8 cellular contexts compared by ENCODE assay signal in the genomic region with DNA sequence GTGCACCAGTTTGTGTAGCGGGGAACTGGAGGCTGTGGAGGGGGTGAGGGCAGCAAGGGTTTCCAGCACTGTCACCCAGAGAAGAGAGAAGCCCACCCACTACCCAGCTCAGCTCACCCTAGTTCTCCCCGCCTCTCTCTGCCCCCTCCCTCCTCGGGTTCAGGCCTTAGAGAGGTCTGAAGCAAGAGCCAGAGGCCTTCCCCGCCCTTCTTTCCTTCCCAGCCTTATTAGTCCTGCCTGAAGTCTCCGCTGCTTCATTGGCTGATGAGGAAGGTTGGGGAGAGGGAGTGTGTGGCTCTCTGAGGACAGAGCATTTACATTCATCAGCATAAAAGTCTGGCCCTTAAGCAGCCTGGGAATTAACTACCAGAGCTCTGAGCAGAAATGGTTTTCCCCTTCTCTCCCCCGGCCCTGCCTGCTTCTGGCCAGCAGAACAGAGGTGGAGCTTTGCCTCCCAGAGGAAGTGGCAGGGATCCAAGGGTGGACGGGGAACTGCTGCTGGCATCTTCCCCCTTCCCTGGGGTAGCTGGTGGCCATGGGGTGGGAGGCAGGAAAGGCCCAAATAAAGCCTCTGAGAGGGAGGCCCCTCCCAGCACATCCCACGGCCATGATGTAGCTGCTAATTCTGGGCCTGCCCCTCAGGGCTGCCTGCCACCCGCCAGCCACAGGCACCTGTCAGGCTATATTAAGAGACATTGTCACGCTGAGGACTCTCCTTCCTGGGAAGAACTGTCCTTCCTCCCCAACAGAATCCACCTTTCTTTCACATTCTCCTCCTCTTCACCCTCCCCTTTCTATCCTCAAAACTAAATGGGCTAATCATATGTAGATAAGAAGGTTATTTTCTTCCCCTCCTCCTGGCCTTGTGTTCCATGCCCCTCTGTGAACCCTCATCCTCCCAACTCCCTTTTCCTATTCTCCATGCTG. TPM values are rescaled to one million over a fixed set of nuclear protein-coding genes. Genes with fewer than 3 reads are reported as not detected.
A peak's percentile ranks its signal among the peaks of the same experiment; 100 is the strongest.
DNase-seq lines count a peak whose midpoint lies in the region; ATAC-seq and TF ChIP-seq lines count a peak whose summit lies in the region.

No MANE protein-coding gene starts in this region.

- no peaks in the 10 kb centered on the region for H3K79me2 ChIP-seq in Karpas-422 (ENCODE audit: low read length)

- peaks cover 9% of the 10 kb centered on the region; the same call in 1 of the 2 replicates for H4K20me1 ChIP-seq in Karpas-422 (ENCODE audit: insufficient read depth, low read depth, low read length)

- no peak for TF ChIP-seq CTCF in CD14-positive monocyte (IDR thresholded peaks at IDR 0.05)
- TF ChIP-seq CTCF in dorsolateral prefrontal cortex (IDR thresholded peaks at IDR 0.05 in 54 of 56, conservative IDR thresholded peaks at IDR 0.05 in 2 of 56; ENCODE audit: low read depth in 1 of 56, partially characterized antibody in 56 of 56), result no peak
- no peak for TF ChIP-seq CTCF in mesothelial cell of epicardium (IDR thresholded peaks at IDR 0.05; ENCODE audit: unreplicated experiment)

- H3K4me1 Mint-ChIP-seq in CD14-positive monocyte, result peaks cover 29% of the 10 kb centered on the region
- peaks cover 44% of the 10 kb centered on the region for H3K4me1 Mint-ChIP-seq in mesothelial cell of epicardium

- H3K27ac ChIP-seq in dorsolateral prefrontal cortex (peak overlapping the region; percentile 3 to 96 (median 82)), aorta (ENCODE audit: low read depth in 1 of 2, low read length in 2 of 2) (peak overlapping the region; percentile 99), Karpas-422 (ENCODE audit: low read length) (no peak overlapping the region)

- H3K9me3 Mint-ChIP-seq in CD14-positive monocyte (peaks cover 0 to 2% (median 0%) of the 10 kb centered on the region in 7 donors), mesothelial cell of epicardium (no peaks in the 10 kb centered on the region)

- H3K9me2 ChIP-seq in Karpas-422 (replicated peaks; ENCODE audit: insufficient read depth, low read length), result no peaks in the 10 kb centered on the region

- peaks cover 4 to 12% of the 10 kb centered on the region in 2 donors for H3K36me3 ChIP-seq in aorta (ENCODE audit: control insufficient read depth in 1 of 2, insufficient read depth in 2 of 2, low read length in 1 of 2)
- no peaks in the 10 kb centered on the region for H3K36me3 ChIP-seq in Karpas-422 (ENCODE audit: insufficient read depth, low read length)

- H3K27ac Mint-ChIP-seq in CD14-positive monocyte (peak overlapping the region in 6 of 7 donors; percentile 18 to 91 (median 55)), mesothelial cell of epicardium (peak overlapping the region; percentile 89)

- ATAC-seq in aorta (ENCODE audit: low FRiP score), result peak; percentile 59
- ATAC-seq in HG03039 (IDR thresholded peaks at IDR 0.05; ENCODE audit: unreplicated experiment), result no peak

- no peak overlapping the region for H2AFZ ChIP-seq in Karpas-422 (ENCODE audit: low read length)

- DNase-seq in CD14-positive monocyte (ENCODE audit: low spot score) (no peak), NCI-H1092 (lab: John Stamatoyannopoulos, UW) (peak; percentile 21), dorsolateral prefrontal cortex (peak in 6 of 10 donors; percentile 41 to 81 (median 60)), mesothelial cell of epicardium (ENCODE audit: low spot score in 2 of 2, unreplicated experiment in 2 of 2) (no peak), aorta (peak; percentile 92 to 94), Karpas-422 (no peak)
- DNase-seq in central memory CD4-positive, alpha-beta T cell, result no peak

- intact Hi-C loops in CD14-positive monocyte (cut with micrococcal nuclease) (loop anchor here in 1 of 2 donors (5.0 kb wide), 1 partner anchor 79 kb away; a partner anchor contains a TSS), dorsolateral prefrontal cortex (cut with DNase I) (loop anchor here (2.0 to 10.0 kb wide), 5 partner anchors 79 to 291 kb away; a partner anchor contains a TSS), aorta (cut with DNase I) (loop anchor here in 1 of 2 donors (5.0 to 10.0 kb wide), 3 partner anchors 79 to 329 kb away; a partner anchor contains a TSS)

- H3K9ac ChIP-seq in Karpas-422 (ENCODE audit: low read length), result no peak overlapping the region

- H3K9me3 ChIP-seq in aorta (ENCODE audit: control insufficient read depth, low read length), result no peaks in the 10 kb centered on the region
- no peaks in the 10 kb centered on the region for H3K9me3 ChIP-seq in Karpas-422 (ENCODE audit: low read length)

- WGBS in aorta, 2 donors, result 11 to 13% methylated on average over 10 of the region's 10 CpGs

- H3K4me2 ChIP-seq in Karpas-422 (ENCODE audit: low read depth, low read length, poor library complexity, severe bottlenecking), result no peak overlapping the region

- H3K27me3 Mint-ChIP-seq in CD14-positive monocyte (ENCODE audit: low read depth in 3 of 3) (peaks cover 6 to 16% (median 13%) of the 10 kb centered on the region in 3 donors), mesothelial cell of epicardium (ENCODE audit: low read depth) (peaks cover 2% of the 10 kb centered on the region)

- H3K4me3 Mint-ChIP-seq in CD14-positive monocyte (no peak overlapping the region), mesothelial cell of epicardium (peak overlapping the region; percentile 3)

- H3K4me3 ChIP-seq in dorsolateral prefrontal cortex (peak overlapping the region in 11 of 59 donors; percentile 1 to 33 (median 8)), aorta (ENCODE audit: low read length in 2 of 2) (no peak overlapping the region), Karpas-422 (ENCODE audit: low read length) (no peak overlapping the region)

- H3K4me1 ChIP-seq in aorta (ENCODE audit: control insufficient read depth in 1 of 2, insufficient read depth in 2 of 2, low read length in 2 of 2) (no peaks in the 10 kb centered on the region), Karpas-422 (ENCODE audit: low read length) (peaks cover 17% of the 10 kb centered on the region)

- H3K27me3 ChIP-seq in dorsolateral prefrontal cortex (no peaks in the 10 kb centered on the region), aorta (ENCODE audit: control insufficient read depth in 1 of 2, insufficient read depth in 2 of 2, low read length in 1 of 2) (no peaks in the 10 kb centered on the region), Karpas-422 (ENCODE audit: low read length) (no peaks in the 10 kb centered on the region)

- H3K36me3 Mint-ChIP-seq in CD14-positive monocyte, result peaks cover 0 to 5% of the 10 kb centered on the region in 2 donors
- H3K36me3 Mint-ChIP-seq in mesothelial cell of epicardium, result peaks cover 9% of the 10 kb centered on the region

RNA-seq across cellular contexts. Expression of a gene that starts 4.2 kb away (rescaled TPM):
- polyA plus RNA-seq in CD14-positive monocyte (1 to 10 TPM in 1 of 2 donors, under 1 TPM in 1; 0.66 to 1.9 TPM), aorta (10 to 100 TPM; 15.7 to 29.2 TPM)
- total RNA-seq in dorsolateral prefrontal cortex (10 to 100 TPM in 107 of 120 experiments, 1 to 10 TPM in 13; 7.7 to 33.7 (median 13.4) TPM), mesothelial cell of epicardium (15.4 to 18.4 TPM (median 16.4 TPM) in 3 replicates), aorta (10 to 100 TPM; 33.7 to 96.0 TPM)
- total RNA-seq in Karpas-422 (2014; rRNA removed; shearing (Covaris generic); ENCODE audit: low replicate concordance), result 2.7 and 6.8 TPM in 2 replicates

RNA-seq across cellular contexts. Expression of a gene that starts 35.7 kb away (rescaled TPM):
- under 1 TPM in 1 of 2 donors, not detected in 1; 0.04 TPM for polyA plus RNA-seq in CD14-positive monocyte
- total RNA-seq in dorsolateral prefrontal cortex, result 100 to 1,000 TPM in 103 of 120 experiments, 10 to 100 TPM in 17; 40.2 to 234 (median 146) TPM
- total RNA-seq in mesothelial cell of epicardium, result 0.62 to 0.99 TPM (median 0.83 TPM) in 3 replicates
- total RNA-seq in aorta, result under 1 TPM; 0.57 to 0.88 TPM
- polyA plus RNA-seq in aorta, result not detected
- total RNA-seq in Karpas-422 (2014; rRNA removed; shearing (Covaris generic); ENCODE audit: low replicate concordance), result not detected in 2 replicates

Comparison
In these comparisons a context has a peak if more than half of its experiments do, and no peak if none do; other contexts are left out.
1. DNase-seq: peak in NCI-H1092 (single experiment), dorsolateral prefrontal cortex (6 of 10) and aorta (2 of 2); none in CD14-positive monocyte (single experiment), mesothelial cell of epicardium (0 of 2), central memory CD4-positive, alpha-beta T cell (single experiment) and Karpas-422 (single experiment).
2. RNA of a gene that starts 35.7 kb away (total RNA-seq): 40.2 to 234 TPM in dorsolateral prefrontal cortex; 0.57 to 0.88 TPM in aorta, 0.62 to 0.99 TPM in mesothelial cell of epicardium and not detected in Karpas-422; every median in the first group is over 10 times any median in the second.